In the genomic region with DNA sequence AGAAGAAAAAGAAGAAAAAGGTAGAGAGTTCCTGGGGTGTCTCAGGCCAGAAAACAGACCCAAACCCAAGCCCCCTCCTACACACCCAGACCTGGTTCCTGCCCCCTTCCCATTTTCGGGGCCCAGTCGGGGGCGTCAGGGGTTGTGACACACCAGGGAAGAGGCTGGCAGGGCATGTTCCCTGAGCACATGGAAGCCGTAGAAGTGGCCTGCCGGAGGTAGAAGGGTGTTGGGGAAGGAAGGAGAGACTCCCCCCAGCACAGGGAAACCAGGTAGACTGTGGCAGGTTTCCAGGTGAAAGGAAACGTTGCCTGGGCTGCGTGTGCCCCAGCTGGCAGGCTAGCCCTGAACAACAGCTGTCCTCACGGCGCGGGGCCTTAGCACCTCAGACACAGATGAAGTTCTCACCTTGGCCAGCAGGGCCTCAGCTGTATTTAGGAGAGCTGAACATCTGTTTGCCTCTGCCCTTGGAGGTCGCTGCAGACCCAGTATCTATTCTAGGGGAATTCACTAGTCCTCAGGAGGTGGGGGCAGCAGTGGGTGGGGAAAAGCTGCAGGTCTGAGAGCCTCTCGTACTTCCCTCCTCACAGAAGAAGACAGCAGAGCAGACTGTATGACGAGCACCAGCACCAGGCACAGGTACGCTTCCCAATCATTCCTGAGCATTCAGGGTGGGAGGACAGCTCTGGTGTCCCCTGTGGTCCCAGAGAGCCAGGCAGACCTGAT, we compare ENCODE assay signal across 8 cellular contexts. TPM values are rescaled to one million over a fixed set of nuclear protein-coding genes. Genes with fewer than 3 reads are reported as not detected.
A peak's percentile ranks its signal among the peaks of the same experiment; 100 is the strongest.
DNase-seq lines count a peak whose midpoint lies in the region; ATAC-seq lines count a peak whose summit lies in the region.

No MANE protein-coding gene starts in this region.

- H3K4me3 Mint-ChIP-seq in T-helper 17 cell: peak overlapping the region; percentile 53

- peak overlapping the region; percentile 92 for H3K27ac Mint-ChIP-seq in T-helper 17 cell

- H3K27me3 Mint-ChIP-seq in T-helper 17 cell: no peaks in the 10 kb centered on the region

- no peak overlapping the region for H2BK120ac ChIP-seq in mesendoderm (ENCODE audit: low read depth, low read length)

- H3K4me1 ChIP-seq in mesendoderm (ENCODE audit: control insufficient read depth, low read depth, low read length): no peaks in the 10 kb centered on the region

- no peak overlapping the region for H3K56ac ChIP-seq in mesendoderm (ENCODE audit: low read length)

- no peak overlapping the region for H3K4ac ChIP-seq in mesendoderm (ENCODE audit: low read depth, low read length)

- peak; percentile 70 for ATAC-seq in HG02798 (IDR thresholded peaks at IDR 0.05; ENCODE audit: poor library complexity, unreplicated experiment)
- ATAC-seq in T-helper 17 cell: peak; percentile 35

- no peaks in the 10 kb centered on the region for H3K79me2 ChIP-seq in mesendoderm (ENCODE audit: control insufficient read depth, insufficient read depth, low read length)

- H4K8ac ChIP-seq in mesendoderm (ENCODE audit: low read depth, low read length): no peak overlapping the region

- no peak overlapping the region for H4K5ac ChIP-seq in mesendoderm (ENCODE audit: low read length)

- H3K79me1 ChIP-seq in mesendoderm (ENCODE audit: low read length): no peaks in the 10 kb centered on the region

- H3K36me3 Mint-ChIP-seq in T-helper 17 cell (ENCODE audit: low read depth): peaks cover 25% of the 10 kb centered on the region

- H2BK5ac ChIP-seq in mesendoderm (ENCODE audit: low read length): no peak overlapping the region

- no peak overlapping the region for H2AK5ac ChIP-seq in mesendoderm (ENCODE audit: low read length)

- peaks cover 28% of the 10 kb centered on the region for H3K36me3 ChIP-seq in mesendoderm (ENCODE audit: control insufficient read depth, insufficient read depth, low read length)

- H3K27me3 ChIP-seq in mesendoderm (ENCODE audit: insufficient read depth, low read length, poor library complexity): no peaks in the 10 kb centered on the region

- no peak overlapping the region for H3K27ac ChIP-seq in mesendoderm (ENCODE audit: low read depth, low read length)

- no peak overlapping the region for H3K18ac ChIP-seq in mesendoderm (ENCODE audit: low read length)

- H3K4me2 ChIP-seq in mesendoderm (ENCODE audit: low read length): no peak overlapping the region

- H3K4me1 Mint-ChIP-seq in T-helper 17 cell: peaks cover 19% of the 10 kb centered on the region

- H3K4me3 ChIP-seq in mesendoderm (ENCODE audit: low read length): no peak overlapping the region

- no peaks in the 10 kb centered on the region for H3K9me3 ChIP-seq in T-helper 17 cell (ENCODE audit: control insufficient read depth, low read length, poor library complexity, severe bottlenecking)

- H3K9ac ChIP-seq in mesendoderm (ENCODE audit: low read length): no peak overlapping the region

- no CpG with 5 or more reads among the region's 14 CpGs for WGBS in mesendoderm (ENCODE audit: extremely low coverage, insufficient coverage, low lambda C conversion rate)

- no peak overlapping the region for H2BK15ac ChIP-seq in mesendoderm (replicated peaks; ENCODE audit: low read depth)

- peak; percentile 15 for DNase-seq in activated naive CD4-positive, alpha-beta T cell treated with Interleukin-2 at 50 U/mL for 16 hours
- DNase-seq in activated naive CD4-positive, alpha-beta T cell treated with anti-CD3 and anti-CD28 coated beads, Interleukin-2, amount 50 U/mL, for 16 hours: no peak
- no peak for DNase-seq in T-helper 17 cell
- DNase-seq in mesendoderm: peak; percentile 65
- no peak for DNase-seq in NCI-H1417 (lab: John Stamatoyannopoulos, UW)
- DNase-seq in DMS114 treated with DMSO at 0.1 percent for 48 hours (lab: John Stamatoyannopoulos, UW; ENCODE audit: unreplicated experiment): no peak
- no peak for DNase-seq in ureter (ENCODE audit: low spot score)

- H3K23ac ChIP-seq in mesendoderm (ENCODE audit: low read length): no peak overlapping the region

RNA-seq across cellular contexts. Expression of a gene that starts 14.1 kb away (rescaled TPM):
- total RNA-seq in T-helper 17 cell: 100 to 1,000 TPM; 477 to 721 TPM
- polyA plus RNA-seq in mesendoderm (2013, experiment 1 of 2): 61.0 TPM
- polyA plus RNA-seq in mesendoderm (2013, experiment 2 of 2): 63.7 TPM
- 1,068 TPM for total RNA-seq in ureter

RNA-seq across cellular contexts. Expression of a gene that starts 41.1 kb away (rescaled TPM):
- 10 to 100 TPM; 49.2 to 57.3 TPM for total RNA-seq in T-helper 17 cell
- polyA plus RNA-seq in mesendoderm (2013, experiment 1 of 2): 79.8 TPM
- polyA plus RNA-seq in mesendoderm (2013, experiment 2 of 2): 80.6 TPM
- total RNA-seq in ureter: 39.3 TPM

RNA-seq across cellular contexts. Expression of a gene that starts 50.9 kb away (rescaled TPM):
- 1,000 to 10,000 TPM; 3,455 to 4,953 TPM for total RNA-seq in T-helper 17 cell
- 4,258 TPM for polyA plus RNA-seq in mesendoderm (2013, experiment 1 of 2)
- polyA plus RNA-seq in mesendoderm (2013, experiment 2 of 2): 4,342 TPM
- 2,344 TPM for total RNA-seq in ureter

Comparison
In these comparisons a context has a peak if more than half of its experiments do, and no peak if none do; other contexts are left out.
1. DNase-seq: peak in activated naive CD4-positive, alpha-beta T cell treated with Interleukin-2 at 50 U/mL for 16 hours (single experiment) and mesendoderm (single experiment); none in activated naive CD4-positive, alpha-beta T cell treated with anti-CD3 and anti-CD28 coated beads, Interleukin-2, amount 50 U/mL, for 16 hours (single experiment), T-helper 17 cell (0 of 3), NCI-H1417 (0 of 3), DMS114 treated with DMSO at 0.1 percent for 48 hours (single experiment) and ureter (single experiment).